ENCODE assay signal across 1 cellular context in genomic region chr12:88951860-88952483, GRCh38.
TF ChIP-seq lines count a peak whose summit lies in the region.

No MANE protein-coding gene starts in this region.

TF ChIP-seq in WTC11, 78 proteins besides CTCF, POLR2A, EP300 and RAD21 (continued from another document):
- TF ChIP-seq ZSCAN18 (CRISPR knock-in tag; IDR thresholded peaks at IDR 0.05) (no peak), NR1H2 (CRISPR knock-in tag; IDR thresholded peaks at IDR 0.05) (no peak), ZNF281 (CRISPR knock-in tag; IDR thresholded peaks at IDR 0.05) (no peak), E2F5 (CRISPR knock-in tag; IDR thresholded peaks at IDR 0.05) (no peak), PREB (CRISPR knock-in tag; IDR thresholded peaks at IDR 0.05; ENCODE audit: borderline replicate concordance) (no peak), TEAD4 (CRISPR knock-in tag; IDR thresholded peaks at IDR 0.05) (no peak), RELA (CRISPR knock-in tag; IDR thresholded peaks at IDR 0.05; ENCODE audit: borderline replicate concordance) (no peak), AR (CRISPR knock-in tag; IDR thresholded peaks at IDR 0.05) (no peak), CREB1 (CRISPR knock-in tag; IDR thresholded peaks at IDR 0.05) (no peak), ZNF121 (CRISPR knock-in tag; IDR thresholded peaks at IDR 0.05) (no peak), NFATC4 (CRISPR knock-in tag; IDR thresholded peaks at IDR 0.05) (no peak), PRDM15 (CRISPR knock-in tag; IDR thresholded peaks at IDR 0.05) (no peak), CREM (CRISPR knock-in tag; IDR thresholded peaks at IDR 0.05) (no peak)
- TF ChIP-seq, protein P1, sequence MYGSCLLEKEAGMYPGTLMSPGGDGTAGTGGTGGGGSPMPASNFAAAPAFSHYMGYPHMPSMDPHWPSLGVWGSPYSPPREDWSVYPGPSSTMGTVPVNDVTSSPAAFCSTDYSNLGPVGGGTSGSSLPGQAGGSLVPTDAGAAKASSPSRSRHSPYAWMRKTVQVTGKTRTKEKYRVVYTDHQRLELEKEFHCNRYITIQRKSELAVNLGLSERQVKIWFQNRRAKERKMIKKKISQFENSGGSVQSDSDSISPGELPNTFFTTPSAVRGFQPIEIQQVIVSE (CRISPR knock-in tag; IDR thresholded peaks at IDR 0.05; ENCODE audit: borderline replicate concordance): no peak
- TF ChIP-seq, protein P2, sequence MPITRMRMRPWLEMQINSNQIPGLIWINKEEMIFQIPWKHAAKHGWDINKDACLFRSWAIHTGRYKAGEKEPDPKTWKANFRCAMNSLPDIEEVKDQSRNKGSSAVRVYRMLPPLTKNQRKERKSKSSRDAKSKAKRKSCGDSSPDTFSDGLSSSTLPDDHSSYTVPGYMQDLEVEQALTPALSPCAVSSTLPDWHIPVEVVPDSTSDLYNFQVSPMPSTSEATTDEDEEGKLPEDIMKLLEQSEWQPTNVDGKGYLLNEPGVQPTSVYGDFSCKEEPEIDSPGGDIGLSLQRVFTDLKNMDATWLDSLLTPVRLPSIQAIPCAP (CRISPR knock-in tag; IDR thresholded peaks at IDR 0.05): no peak
- TF ChIP-seq, protein P3, sequence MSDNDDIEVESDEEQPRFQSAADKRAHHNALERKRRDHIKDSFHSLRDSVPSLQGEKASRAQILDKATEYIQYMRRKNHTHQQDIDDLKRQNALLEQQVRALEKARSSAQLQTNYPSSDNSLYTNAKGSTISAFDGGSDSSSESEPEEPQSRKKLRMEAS (CRISPR knock-in tag; IDR thresholded peaks at IDR 0.05): no peak
- TF ChIP-seq, protein P4, sequence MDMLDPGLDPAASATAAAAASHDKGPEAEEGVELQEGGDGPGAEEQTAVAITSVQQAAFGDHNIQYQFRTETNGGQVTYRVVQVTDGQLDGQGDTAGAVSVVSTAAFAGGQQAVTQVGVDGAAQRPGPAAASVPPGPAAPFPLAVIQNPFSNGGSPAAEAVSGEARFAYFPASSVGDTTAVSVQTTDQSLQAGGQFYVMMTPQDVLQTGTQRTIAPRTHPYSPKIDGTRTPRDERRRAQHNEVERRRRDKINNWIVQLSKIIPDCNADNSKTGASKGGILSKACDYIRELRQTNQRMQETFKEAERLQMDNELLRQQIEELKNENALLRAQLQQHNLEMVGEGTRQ (CRISPR knock-in tag; IDR thresholded peaks at IDR 0.05): no peak
